ENCODE assay signal across 1 cellular context in the genomic region with DNA sequence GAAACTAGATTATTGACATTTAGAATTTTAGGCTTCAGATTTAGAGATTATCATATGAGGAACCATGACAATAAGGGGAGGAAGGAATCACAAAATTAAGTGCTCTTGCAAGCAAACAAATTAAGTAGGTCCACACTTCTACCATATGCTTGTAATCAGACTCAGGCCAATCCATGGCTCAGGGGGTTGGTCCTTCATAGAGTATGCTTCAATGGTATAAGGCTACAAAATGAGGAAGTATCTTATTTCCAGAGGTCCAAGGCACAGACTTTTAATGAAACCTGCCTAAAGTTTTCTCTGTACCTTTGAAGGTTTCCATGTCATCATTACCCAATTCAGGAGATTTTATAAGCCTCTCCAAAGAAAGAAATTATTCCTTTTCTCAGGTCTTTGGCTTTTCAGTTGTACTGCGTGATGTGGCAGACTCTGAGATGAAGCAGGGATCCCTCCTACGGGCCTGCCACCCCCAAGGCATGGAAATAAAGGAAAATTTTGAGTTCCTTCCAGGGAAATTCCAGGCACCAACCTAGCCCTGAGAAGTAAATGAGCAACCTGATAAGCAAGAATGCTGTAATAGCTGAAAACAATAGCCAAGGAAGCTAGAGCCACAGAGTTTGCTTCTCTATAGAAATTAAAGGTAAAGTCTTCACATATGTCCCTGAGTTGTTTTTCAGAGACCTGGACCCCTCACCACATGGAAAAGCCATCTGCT.
TF ChIP-seq lines count a peak whose summit lies in the region.

No MANE protein-coding gene starts in this region.

TF ChIP-seq in H1, 55 proteins besides CTCF, POLR2A, EP300 and RAD21:
- TF ChIP-seq SIRT6 (IDR thresholded peaks at IDR 0.05; ENCODE audit: low read length) (no peak), CREB1 (IDR thresholded peaks at IDR 0.05) (no peak), CBX8 (IDR thresholded peaks at IDR 0.05; ENCODE audit: borderline replicate concordance, low read depth, low read length) (no peak), SIX5 (IDR thresholded peaks at IDR 0.05; ENCODE audit: low read depth, low read length) (no peak), TBP (IDR thresholded peaks at IDR 0.05; ENCODE audit: low read depth, low read length) (no peak), CTBP2 (IDR thresholded peaks at IDR 0.05; ENCODE audit: borderline replicate concordance, insufficient read depth, insufficient read length, low read length) (no peak), PHF8 (conservative IDR thresholded peaks at IDR 0.05; ENCODE audit: low read depth, low read length) (no peak), GABPA (IDR thresholded peaks at IDR 0.05; ENCODE audit: borderline replicate concordance, insufficient read depth, low read length) (no peak), FOSL1 (IDR thresholded peaks at IDR 0.05; ENCODE audit: insufficient read depth, low read depth, low read length) (no peak), HDAC6 (IDR thresholded peaks at IDR 0.05; ENCODE audit: low read depth, low read length) (no peak)
- TF ChIP-seq, protein P1, sequence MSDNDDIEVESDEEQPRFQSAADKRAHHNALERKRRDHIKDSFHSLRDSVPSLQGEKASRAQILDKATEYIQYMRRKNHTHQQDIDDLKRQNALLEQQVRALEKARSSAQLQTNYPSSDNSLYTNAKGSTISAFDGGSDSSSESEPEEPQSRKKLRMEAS (IDR thresholded peaks at IDR 0.05), result no peak
